Comparison of ENCODE assay signal across 8 cellular contexts in genomic region chr2:170928824-170929685, GRCh38. TPM values are rescaled to one million over a fixed set of nuclear protein-coding genes. Genes with fewer than 3 reads are reported as not detected.
DNase-seq lines count a peak whose midpoint lies in the region; ATAC-seq and TF ChIP-seq lines count a peak whose summit lies in the region.

GORASP2 (plus strand) TSS chr2:170929253; CDS start chr2:170929341, 88 bp downstream.

- no peaks in the 10 kb centered on the region for H3K9me3 ChIP-seq in hepatocyte (ENCODE audit: low read depth)

- no peaks in the 10 kb centered on the region for H3K9me2 ChIP-seq in hepatocyte (replicated peaks; ENCODE audit: insufficient read depth)

- WGBS in hepatocyte (ENCODE audit: low lambda C conversion rate, missing lambda C conversion rate) = under 1% methylated on average over 46 of the region's 95 CpGs

- peak within 1 kb of the TSS; percentile 83 for H3K4me2 ChIP-seq in hepatocyte

- H2AFZ ChIP-seq in hepatocyte = peak within 1 kb of the TSS; percentile 90

- peaks cover 14% of the 10 kb centered on the region for H3K4me1 ChIP-seq in hepatocyte (ENCODE audit: insufficient read depth)

- no peaks in the 10 kb centered on the region for H3K27me3 ChIP-seq in hepatocyte

- H3K4me3 ChIP-seq in hepatocyte = peak within 1 kb of the TSS; percentile 85

- ATAC-seq in GM18511 (IDR thresholded peaks at IDR 0.05; ENCODE audit: unreplicated experiment) (peak; percentile 95), HG03039 (IDR thresholded peaks at IDR 0.05; ENCODE audit: unreplicated experiment) (peak; percentile 89)

- H3K27ac ChIP-seq in 22Rv1 (peak within 1 kb of the TSS; percentile 79), hepatocyte (peak within 1 kb of the TSS; percentile 99)

- no peaks in the 10 kb centered on the region for H3K36me3 ChIP-seq in hepatocyte (replicated peaks; ENCODE audit: insufficient read depth, low read depth)

- peaks cover 42% of the 10 kb centered on the region for H4K20me1 ChIP-seq in hepatocyte (ENCODE audit: insufficient read depth, poor library complexity, severe bottlenecking)

- TF ChIP-seq CTCF in 22Rv1 (IDR thresholded peaks at IDR 0.05) (peak; percentile 91), hepatocyte (IDR thresholded peaks at IDR 0.05; ENCODE audit: poor library complexity) (peak; percentile 93)

- H3K79me2 ChIP-seq in hepatocyte = peaks cover 49% of the 10 kb centered on the region

- DNase-seq in NCI-H2081 (lab: John Stamatoyannopoulos, UW) = peak; percentile 98 to 99
- DNase-seq in T1000 (lab: John Stamatoyannopoulos, UW) = peak; percentile 96
- peak; percentile 100 for DNase-seq in astrocyte of the hippocampus (ENCODE audit: low read depth, low spot score)
- peak; percentile 99 for DNase-seq in hepatocyte (ENCODE audit: low spot score)
- peak; percentile 100 for DNase-seq in retina

RNA-seq across cellular contexts. Expression of gene GORASP2, which starts in this region (rescaled TPM):
- total RNA-seq in hepatocyte = 50.1 and 58.6 TPM in 2 replicates
- 109 and 126 TPM in 2 replicates for polyA plus RNA-seq in hepatocyte

Comparison
In these comparisons a context has a peak if more than half of its experiments do, and no peak if none do; other contexts are left out.
1. Peak in every context shown above with its lines: DNase-seq, ATAC-seq, H3K4me3 ChIP-seq and H3K27ac ChIP-seq.